Comparison of ENCODE assay signal across 10 cellular contexts in the genomic region with DNA sequence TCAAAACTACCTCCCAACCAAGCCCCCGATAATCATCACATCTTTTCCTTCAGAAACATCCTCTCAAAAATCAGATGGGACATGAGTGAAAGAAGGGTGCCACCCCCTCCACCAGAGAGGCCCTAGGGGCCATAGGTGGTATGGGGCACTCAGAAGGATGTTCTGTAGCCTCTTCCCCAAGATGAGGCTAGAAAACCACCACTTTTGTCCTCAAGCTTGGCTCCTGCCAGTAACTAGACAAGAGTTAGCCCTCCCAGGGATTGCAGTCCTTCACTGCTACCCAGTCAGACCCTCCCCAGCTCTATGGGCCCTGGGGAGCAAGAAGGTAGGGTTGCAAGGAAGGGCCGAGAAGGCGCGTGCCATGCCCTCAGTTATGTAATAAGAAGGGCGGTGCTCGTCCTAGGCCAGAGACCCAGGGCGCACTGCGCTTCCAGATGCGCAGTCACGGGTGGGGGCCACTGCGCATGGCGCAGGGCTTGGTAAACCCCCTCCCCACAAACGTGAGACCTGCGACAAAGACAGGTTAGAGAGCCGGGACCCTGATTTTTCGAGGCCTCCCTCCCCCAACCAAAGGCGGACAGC.
DNase-seq lines count a peak whose midpoint lies in the region; ATAC-seq and TF ChIP-seq lines count a peak whose summit lies in the region.
"Had no signal": no experiment of that assay in that cellular context is flagged by ENCODE, and none has a peak within 500 bp of the region (broad histone marks: within the 10 kb centered on the region; RNA-seq: fewer than 3 reads in every experiment).

No MANE protein-coding gene starts in this region.

- H3K79me2 ChIP-seq in SU-DHL-6 (ENCODE audit: insufficient read depth, low read length) = peaks cover 61% of the 10 kb centered on the region

- peak overlapping the region; percentile 77 for H3K4me3 ChIP-seq in SU-DHL-6 (ENCODE audit: insufficient read depth, low read length, poor library complexity, severe bottlenecking)
- peak overlapping the region; percentile 36 to 85 (median 72) for H3K4me3 ChIP-seq in heart right ventricle

- peak overlapping the region; percentile 82 for H3K4me3 Mint-ChIP-seq in stimulated activated memory B cell treated with anti-CD40 and anti-IgM and Interleukin-4, amounts not matched to agents 10 μg/mL and 1 μg/mL and 100 μg/mL, for 72 hours
- H3K4me3 Mint-ChIP-seq: immature natural killer cell had no signal

- H4K20me1 ChIP-seq in SU-DHL-6 (ENCODE audit: low read depth, low read length) = no peaks in the 10 kb centered on the region

- peak overlapping the region; percentile 74 for H3K9ac ChIP-seq in SU-DHL-6 (ENCODE audit: low read length)

- no peaks in the 10 kb centered on the region for H3K27me3 Mint-ChIP-seq in stimulated activated memory B cell treated with anti-CD40 and anti-IgM and Interleukin-4, amounts not matched to agents 10 μg/mL and 1 μg/mL and 100 μg/mL, for 72 hours

- peak in 5 of 8 donors; percentile 4 to 33 (median 12) for ATAC-seq in heart right ventricle
- no peak for ATAC-seq in stimulated activated memory B cell treated with anti-CD40 and anti-IgM and Interleukin-4, amounts not matched to agents 10 μg/mL and 1 μg/mL and 100 μg/mL, for 72 hours

- DNase-seq in G401 (ENCODE audit: low spot score) (peak; percentile 61), heart right ventricle (no peak), dermis blood vessel endothelial cell (no peak), NCI-H1930 (lab: John Stamatoyannopoulos, UW) (no peak), DMS153 (lab: John Stamatoyannopoulos, UW) (no peak)
- no peak for DNase-seq in stimulated activated CD4-positive, alpha-beta T cell treated with anti-CD3 and anti-CD28 coated beads, Interleukin-4, amount 100 ng/mL, for 1 hour
- DNase-seq: immature natural killer cell; NK-92 treated with Interleukin-12 subunit alpha and Interleukin-12 subunit beta, amount 100 ng/mL, for 24 hours had no signal

- H3K27me3 ChIP-seq in SU-DHL-6 (ENCODE audit: low read length) (no peaks in the 10 kb centered on the region), heart right ventricle (no peaks in the 10 kb centered on the region)

- peak overlapping the region; percentile 81 for H3K27ac ChIP-seq in SU-DHL-6 (ENCODE audit: low read depth, low read length)
- peak overlapping the region; percentile 90 to 100 (median 96) for H3K27ac ChIP-seq in heart right ventricle

- H3K36me3 ChIP-seq in SU-DHL-6 (ENCODE audit: low read length) (0 out of 2 replicates have a peak, but pooled peaks cover 3% of the 10 kb centered on the region), heart right ventricle (peaks cover 0 to 39% (median 24%) of the 10 kb centered on the region in 9 donors)

- peaks cover 44 to 86% (median 81%) of the 10 kb centered on the region in 9 donors for H3K4me1 ChIP-seq in heart right ventricle

- 73 to 90% methylated on average over 17 of the region's 17 CpGs for WGBS in heart right ventricle, 2 donors

- peak overlapping the region; percentile 77 for H3K4me2 ChIP-seq in SU-DHL-6 (ENCODE audit: low read depth, low read length, poor library complexity, severe bottlenecking)

- peak overlapping the region; percentile 89 for H3K27ac Mint-ChIP-seq in stimulated activated memory B cell treated with anti-CD40 and anti-IgM and Interleukin-4, amounts not matched to agents 10 μg/mL and 1 μg/mL and 100 μg/mL, for 72 hours

- H3K9me2 ChIP-seq in SU-DHL-6 (replicated peaks; ENCODE audit: insufficient read depth, low read length) = no peaks in the 10 kb centered on the region

- in situ Hi-C loops in G401 (cut with HindIII; ENCODE audit: low sequenced_read_pairs) = no loop called here

- H3K36me3 Mint-ChIP-seq in stimulated activated memory B cell treated with anti-CD40 and anti-IgM and Interleukin-4, amounts not matched to agents 10 μg/mL and 1 μg/mL and 100 μg/mL, for 72 hours = peaks cover 70% of the 10 kb centered on the region

- no peaks in the 10 kb centered on the region for H3K9me3 Mint-ChIP-seq in stimulated activated memory B cell treated with anti-CD40 and anti-IgM and Interleukin-4, amounts not matched to agents 10 μg/mL and 1 μg/mL and 100 μg/mL, for 72 hours

- no peaks in the 10 kb centered on the region for H3K9me3 ChIP-seq in SU-DHL-6 (ENCODE audit: insufficient read depth, low read length)
- no peaks in the 10 kb centered on the region for H3K9me3 ChIP-seq in heart right ventricle

- H3F3A ChIP-seq in SU-DHL-6 (ENCODE audit: insufficient read depth) = peaks cover 7% of the 10 kb centered on the region

- no peak overlapping the region for H2AFZ ChIP-seq in SU-DHL-6 (ENCODE audit: low read depth, low read length, severe bottlenecking)

- intact Hi-C loops in heart right ventricle (cut with DNase I) = loop anchor here in 1 of 10 donors (10.0 kb wide), 1 partner anchor 143 kb away; no protein-coding TSS in a partner anchor

- H3K4me1 Mint-ChIP-seq in stimulated activated memory B cell treated with anti-CD40 and anti-IgM and Interleukin-4, amounts not matched to agents 10 μg/mL and 1 μg/mL and 100 μg/mL, for 72 hours = peaks cover 72% of the 10 kb centered on the region

- TF ChIP-seq CTCF in SU-DHL-6 (IDR thresholded peaks at IDR 0.05; ENCODE audit: insufficient read depth, low read length, poor library complexity, severe bottlenecking) (no peak), heart right ventricle (IDR thresholded peaks at IDR 0.05) (no peak)
